In the genomic region with DNA sequence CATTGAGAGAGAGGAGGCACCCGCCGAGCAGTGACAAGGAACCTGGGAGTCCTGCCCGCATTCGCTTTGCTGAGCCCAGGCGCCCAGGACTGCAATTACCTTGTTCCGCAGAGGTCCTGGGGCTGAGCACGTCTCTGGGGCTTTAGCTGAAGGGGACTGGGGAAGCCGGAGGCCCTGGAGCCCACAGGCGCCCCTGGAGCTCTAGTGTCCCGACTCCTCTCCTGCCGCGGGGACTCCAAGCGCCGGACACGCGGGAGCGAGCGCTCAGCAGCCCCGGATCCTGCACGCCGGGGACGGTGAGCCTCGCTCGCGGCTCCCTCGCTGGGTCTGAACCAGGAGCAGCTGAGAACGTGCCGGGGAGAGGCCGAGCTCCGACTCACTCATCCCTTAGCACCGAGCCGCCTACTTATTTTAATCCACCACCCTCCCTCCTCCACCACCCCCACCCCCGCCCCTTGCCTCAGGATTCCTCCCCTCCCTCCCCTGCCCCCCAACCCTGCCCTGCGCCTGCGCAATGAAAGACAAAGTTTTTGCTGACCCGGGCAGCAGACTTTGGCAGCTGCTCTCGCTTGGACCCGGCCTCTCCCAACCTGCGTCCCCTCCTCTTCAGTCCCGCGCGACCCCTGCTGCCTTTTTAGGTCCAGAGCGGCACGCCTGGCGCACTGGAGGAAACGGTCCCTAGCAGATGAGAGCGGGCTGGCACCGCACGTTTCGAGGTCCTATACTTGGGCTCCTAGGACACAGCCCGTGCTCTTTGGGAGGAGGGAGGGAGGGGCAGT, we compare ENCODE assay signal across 1 cellular context.
TF ChIP-seq lines count a peak whose summit lies in the region.

A gene (minus strand): TSS at position 382 of the 779 bp plus-strand sequence. CDS start 4,818 bp downstream, outside the sequence.

TF ChIP-seq in HepG2, 621 proteins besides CTCF, POLR2A, EP300 and RAD21 (continued from another document and continues in another):
- no peak; the same call in 1 of the 2 replicates for TF ChIP-seq ZNF564 (CRISPR knock-in tag; IDR thresholded peaks at IDR 0.05)
- TF ChIP-seq SMARCE1 (IDR thresholded peaks at IDR 0.05; ENCODE audit: borderline replicate concordance) = no peak
- peak; percentile 88; the same call in 1 of the 2 replicates for TF ChIP-seq ZNF761 (CRISPR knock-in tag; conservative IDR thresholded peaks at IDR 0.05)
- TF ChIP-seq ZSCAN29 (CRISPR knock-in tag; conservative IDR thresholded peaks at IDR 0.05) = peak; percentile 68
- TF ChIP-seq ETV5 (CRISPR knock-in tag; IDR thresholded peaks at IDR 0.05; ENCODE audit: borderline replicate concordance) = no peak
- TF ChIP-seq ZNF121 (CRISPR knock-in tag; IDR thresholded peaks at IDR 0.05) = no peak
- no peak for TF ChIP-seq KLF11 (CRISPR knock-in tag; IDR thresholded peaks at IDR 0.05)
- TF ChIP-seq, protein P1, sequence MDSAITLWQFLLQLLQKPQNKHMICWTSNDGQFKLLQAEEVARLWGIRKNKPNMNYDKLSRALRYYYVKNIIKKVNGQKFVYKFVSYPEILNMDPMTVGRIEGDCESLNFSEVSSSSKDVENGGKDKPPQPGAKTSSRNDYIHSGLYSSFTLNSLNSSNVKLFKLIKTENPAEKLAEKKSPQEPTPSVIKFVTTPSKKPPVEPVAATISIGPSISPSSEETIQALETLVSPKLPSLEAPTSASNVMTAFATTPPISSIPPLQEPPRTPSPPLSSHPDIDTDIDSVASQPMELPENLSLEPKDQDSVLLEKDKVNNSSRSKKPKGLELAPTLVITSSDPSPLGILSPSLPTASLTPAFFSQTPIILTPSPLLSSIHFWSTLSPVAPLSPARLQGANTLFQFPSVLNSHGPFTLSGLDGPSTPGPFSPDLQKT (CRISPR knock-in tag; IDR thresholded peaks at IDR 0.05; ENCODE audit: borderline replicate concordance) = no peak
- TF ChIP-seq, protein P2, sequence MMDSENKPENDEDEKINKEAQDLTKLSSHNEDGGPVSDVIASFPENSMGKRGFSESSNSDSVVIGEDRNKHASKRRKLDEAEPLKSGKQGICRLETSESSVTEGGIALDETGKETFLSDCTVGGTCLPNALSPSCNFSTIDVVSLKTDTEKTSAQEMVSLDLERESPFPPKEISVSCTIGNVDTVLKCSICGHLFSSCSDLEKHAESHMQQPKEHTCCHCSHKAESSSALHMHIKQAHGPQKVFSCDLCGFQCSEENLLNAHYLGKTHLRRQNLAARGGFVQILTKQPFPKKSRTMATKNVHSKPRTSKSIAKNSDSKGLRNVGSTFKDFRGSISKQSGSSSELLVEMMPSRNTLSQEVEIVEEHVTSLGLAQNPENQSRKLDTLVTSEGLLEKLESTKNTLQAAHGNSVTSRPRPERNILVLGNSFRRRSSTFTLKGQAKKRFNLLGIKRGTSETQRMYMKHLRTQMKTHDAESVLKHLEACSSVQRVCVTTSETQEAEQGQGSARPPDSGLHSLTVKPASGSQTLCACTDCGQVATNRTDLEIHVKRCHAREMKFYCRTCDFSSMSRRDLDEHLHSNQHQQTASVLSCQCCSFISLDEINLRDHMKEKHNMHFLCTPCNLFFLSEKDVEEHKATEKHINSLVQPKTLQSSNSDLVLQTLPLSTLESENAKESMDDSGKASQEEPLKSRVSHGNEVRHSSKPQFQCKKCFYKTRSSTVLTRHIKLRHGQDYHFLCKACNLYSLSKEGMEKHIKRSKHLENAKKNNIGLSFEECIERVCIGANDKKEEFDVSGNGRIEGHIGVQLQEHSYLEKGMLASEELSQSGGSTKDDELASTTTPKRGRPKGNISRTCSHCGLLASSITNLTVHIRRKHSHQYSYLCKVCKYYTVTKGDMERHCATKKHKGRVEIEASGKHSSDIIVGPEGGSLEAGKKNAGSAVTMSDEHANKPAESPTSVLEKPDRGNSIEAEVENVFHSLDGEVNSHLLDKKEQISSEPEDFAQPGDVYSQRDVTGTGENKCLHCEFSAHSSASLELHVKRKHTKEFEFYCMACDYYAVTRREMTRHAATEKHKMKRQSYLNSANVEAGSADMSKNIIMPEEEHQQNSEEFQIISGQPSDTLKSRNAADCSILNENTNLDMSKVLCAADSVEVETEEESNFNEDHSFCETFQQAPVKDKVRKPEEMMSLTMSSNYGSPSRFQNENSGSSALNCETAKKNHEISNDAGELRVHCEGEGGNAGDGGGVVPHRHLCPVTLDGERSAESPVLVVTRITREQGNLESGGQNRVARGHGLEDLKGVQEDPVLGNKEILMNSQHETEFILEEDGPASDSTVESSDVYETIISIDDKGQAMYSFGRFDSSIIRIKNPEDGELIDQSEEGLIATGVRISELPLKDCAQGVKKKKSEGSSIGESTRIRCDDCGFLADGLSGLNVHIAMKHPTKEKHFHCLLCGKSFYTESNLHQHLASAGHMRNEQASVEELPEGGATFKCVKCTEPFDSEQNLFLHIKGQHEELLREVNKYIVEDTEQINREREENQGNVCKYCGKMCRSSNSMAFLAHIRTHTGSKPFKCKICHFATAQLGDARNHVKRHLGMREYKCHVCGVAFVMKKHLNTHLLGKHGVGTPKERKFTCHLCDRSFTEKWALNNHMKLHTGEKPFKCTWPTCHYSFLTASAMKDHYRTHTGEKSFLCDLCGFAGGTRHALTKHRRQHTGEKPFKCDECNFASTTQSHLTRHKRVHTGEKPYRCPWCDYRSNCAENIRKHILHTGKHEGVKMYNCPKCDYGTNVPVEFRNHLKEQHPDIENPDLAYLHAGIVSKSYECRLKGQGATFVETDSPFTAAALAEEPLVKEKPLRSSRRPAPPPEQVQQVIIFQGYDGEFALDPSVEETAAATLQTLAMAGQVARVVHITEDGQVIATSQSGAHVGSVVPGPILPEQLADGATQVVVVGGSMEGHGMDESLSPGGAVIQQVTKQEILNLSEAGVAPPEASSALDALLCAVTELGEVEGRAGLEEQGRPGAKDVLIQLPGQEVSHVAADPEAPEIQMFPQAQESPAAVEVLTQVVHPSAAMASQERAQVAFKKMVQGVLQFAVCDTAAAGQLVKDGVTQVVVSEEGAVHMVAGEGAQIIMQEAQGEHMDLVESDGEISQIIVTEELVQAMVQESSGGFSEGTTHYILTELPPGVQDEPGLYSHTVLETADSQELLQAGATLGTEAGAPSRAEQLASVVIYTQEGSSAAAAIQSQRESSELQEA (CRISPR knock-in tag; IDR thresholded peaks at IDR 0.05; ENCODE audit: not compliant biosample characterization) = no peak
- no peak for TF ChIP-seq NFRKB (IDR thresholded peaks at IDR 0.05)
- peak; percentile 19; the same call in 1 of the 2 replicates for TF ChIP-seq ZNF768 (CRISPR knock-in tag; IDR thresholded peaks at IDR 0.05)
- no peak for TF ChIP-seq ZNF235 (CRISPR knock-in tag; IDR thresholded peaks at IDR 0.05; ENCODE audit: borderline replicate concordance)
- no peak; the same call in 1 of the 2 replicates for TF ChIP-seq MEIS2 (CRISPR knock-in tag; IDR thresholded peaks at IDR 0.05)
- no peak for TF ChIP-seq ZNF468 (CRISPR knock-in tag; IDR thresholded peaks at IDR 0.05)
- TF ChIP-seq, protein P3, sequence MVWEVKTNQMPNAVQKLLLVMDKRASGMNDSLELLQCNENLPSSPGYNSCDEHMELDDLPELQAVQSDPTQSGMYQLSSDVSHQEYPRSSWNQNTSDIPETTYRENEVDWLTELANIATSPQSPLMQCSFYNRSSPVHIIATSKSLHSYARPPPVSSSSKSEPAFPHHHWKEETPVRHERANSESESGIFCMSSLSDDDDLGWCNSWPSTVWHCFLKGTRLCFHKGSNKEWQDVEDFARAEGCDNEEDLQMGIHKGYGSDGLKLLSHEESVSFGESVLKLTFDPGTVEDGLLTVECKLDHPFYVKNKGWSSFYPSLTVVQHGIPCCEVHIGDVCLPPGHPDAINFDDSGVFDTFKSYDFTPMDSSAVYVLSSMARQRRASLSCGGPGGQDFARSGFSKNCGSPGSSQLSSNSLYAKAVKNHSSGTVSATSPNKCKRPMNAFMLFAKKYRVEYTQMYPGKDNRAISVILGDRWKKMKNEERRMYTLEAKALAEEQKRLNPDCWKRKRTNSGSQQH (CRISPR knock-in tag; IDR thresholded peaks at IDR 0.05; ENCODE audit: low read depth) = no peak
- no peak for TF ChIP-seq RBM22 (optimal IDR thresholded peaks at IDR 0.05; ENCODE audit: low read length)
- no peak for TF ChIP-seq TCF12 (IDR thresholded peaks at IDR 0.05)
- no peak for TF ChIP-seq TCF12 (CRISPR knock-in tag; IDR thresholded peaks at IDR 0.05)
- TF ChIP-seq HNRNPUL1 (IDR thresholded peaks at IDR 0.05; ENCODE audit: low read depth, low read length) = no peak
- TF ChIP-seq CHD2 (IDR thresholded peaks at IDR 0.05; ENCODE audit: low read depth, low read length) = no peak
- TF ChIP-seq, protein P4, sequence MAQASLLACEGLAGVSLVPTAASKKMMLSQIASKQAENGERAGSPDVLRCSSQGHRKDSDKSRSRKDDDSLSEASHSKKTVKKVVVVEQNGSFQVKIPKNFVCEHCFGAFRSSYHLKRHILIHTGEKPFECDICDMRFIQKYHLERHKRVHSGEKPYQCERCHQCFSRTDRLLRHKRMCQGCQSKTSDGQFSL (CRISPR knock-in tag; IDR thresholded peaks at IDR 0.05) = 0 out of 2 replicates have a peak, but pooled peaks have one; percentile 32
- TF ChIP-seq, protein P5, sequence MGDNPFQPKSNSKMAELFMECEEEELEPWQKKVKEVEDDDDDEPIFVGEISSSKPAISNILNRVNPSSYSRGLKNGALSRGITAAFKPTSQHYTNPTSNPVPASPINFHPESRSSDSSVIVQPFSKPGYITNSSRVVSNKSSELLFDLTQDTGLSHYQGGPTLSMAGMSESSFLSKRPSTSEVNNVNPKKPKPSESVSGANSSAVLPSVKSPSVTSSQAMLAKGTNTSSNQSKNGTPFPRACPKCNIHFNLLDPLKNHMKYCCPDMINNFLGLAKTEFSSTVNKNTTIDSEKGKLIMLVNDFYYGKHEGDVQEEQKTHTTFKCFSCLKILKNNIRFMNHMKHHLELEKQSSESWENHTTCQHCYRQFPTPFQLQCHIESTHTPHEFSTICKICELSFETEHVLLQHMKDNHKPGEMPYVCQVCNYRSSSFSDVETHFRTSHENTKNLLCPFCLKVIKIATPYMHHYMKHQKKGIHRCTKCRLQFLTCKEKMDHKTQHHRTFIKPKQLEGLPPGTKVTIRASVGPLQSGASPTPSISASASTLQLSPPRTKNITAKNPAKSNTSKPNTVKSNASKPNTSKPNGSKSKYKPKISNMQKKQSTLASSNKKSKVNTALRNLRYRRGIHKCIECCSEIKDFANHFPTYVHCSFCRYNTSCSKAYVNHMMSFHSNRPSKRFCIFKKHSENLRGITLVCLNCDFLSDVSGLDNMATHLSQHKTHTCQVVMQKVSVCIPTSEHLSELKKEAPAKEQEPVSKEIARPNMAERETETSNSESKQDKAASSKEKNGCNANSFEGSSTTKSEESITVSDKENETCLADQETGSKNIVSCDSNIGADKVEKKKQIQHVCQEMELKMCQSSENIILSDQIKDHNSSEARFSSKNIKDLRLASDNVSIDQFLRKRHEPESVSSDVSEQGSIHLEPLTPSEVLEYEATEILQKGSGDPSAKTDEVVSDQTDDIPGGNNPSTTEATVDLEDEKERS (CRISPR knock-in tag; IDR thresholded peaks at IDR 0.05) = no peak
- no peak for TF ChIP-seq ZNF33A (CRISPR knock-in tag; IDR thresholded peaks at IDR 0.05; ENCODE audit: borderline replicate concordance)
- TF ChIP-seq ZNF777 (CRISPR knock-in tag; IDR thresholded peaks at IDR 0.05) = no peak; the same call in 1 of the 2 replicates
- no peak for TF ChIP-seq PHF20 (CRISPR knock-in tag; IDR thresholded peaks at IDR 0.05)
- no peak for TF ChIP-seq SIX1 (CRISPR knock-in tag; IDR thresholded peaks at IDR 0.05; ENCODE audit: borderline replicate concordance)
- TF ChIP-seq MAFK (conservative IDR thresholded peaks at IDR 0.05 in 1 of 2, IDR thresholded peaks at IDR 0.05 in 1 of 2; ENCODE audit: low read length in 2 of 2) = peak in 1 of 2 experiments; percentile 21; a peak in 1 of 4 replicates
- TF ChIP-seq BRD4 (CRISPR knock-in tag; IDR thresholded peaks at IDR 0.05) = peak; percentile 55; the same call in 1 of the 2 replicates
- TF ChIP-seq ZNF253 (CRISPR knock-in tag; IDR thresholded peaks at IDR 0.05; ENCODE audit: borderline replicate concordance) = 0 out of 2 replicates have a peak, but pooled peaks have one; percentile 29
- no peak for TF ChIP-seq ZNF569 (CRISPR knock-in tag; IDR thresholded peaks at IDR 0.05; ENCODE audit: borderline replicate concordance)
- no peak for TF ChIP-seq FOXJ3 (CRISPR knock-in tag; IDR thresholded peaks at IDR 0.05; ENCODE audit: borderline replicate concordance)
- TF ChIP-seq PHF8 (CRISPR knock-in tag; IDR thresholded peaks at IDR 0.05) = 0 out of 2 replicates have a peak, but pooled peaks have one; percentile 15
- TF ChIP-seq ZNF234 (CRISPR knock-in tag; conservative IDR thresholded peaks at IDR 0.05) = no peak
- no peak for TF ChIP-seq ZNF782 (CRISPR knock-in tag; IDR thresholded peaks at IDR 0.05; ENCODE audit: borderline replicate concordance)
- TF ChIP-seq ZNF556 (CRISPR knock-in tag; IDR thresholded peaks at IDR 0.05; ENCODE audit: borderline replicate concordance) = 0 out of 2 replicates have a peak, but pooled peaks have one; percentile 58
- TF ChIP-seq SRY (CRISPR knock-in tag; IDR thresholded peaks at IDR 0.05) = peak; percentile 80; the same call in 1 of the 2 replicates
- TF ChIP-seq ZNF547 (CRISPR knock-in tag; IDR thresholded peaks at IDR 0.05) = no peak
- no peak for TF ChIP-seq NBN (conservative IDR thresholded peaks at IDR 0.05)
- TF ChIP-seq ZFP62 (CRISPR knock-in tag; IDR thresholded peaks at IDR 0.05) = no peak
- no peak for TF ChIP-seq ZNF136 (CRISPR knock-in tag; IDR thresholded peaks at IDR 0.05; ENCODE audit: low read depth)
- TF ChIP-seq SIX4 (CRISPR knock-in tag; IDR thresholded peaks at IDR 0.05) = no peak
- 0 out of 2 replicates have a peak, but pooled peaks have one; percentile 19 for TF ChIP-seq ZSCAN22 (CRISPR knock-in tag; IDR thresholded peaks at IDR 0.05)
- TF ChIP-seq GATA4 (IDR thresholded peaks at IDR 0.05; ENCODE audit: borderline replicate concordance, low read depth) = no peak
- no peak for TF ChIP-seq KAT8 (CRISPR knock-in tag; IDR thresholded peaks at IDR 0.05)
- TF ChIP-seq, protein P6, sequence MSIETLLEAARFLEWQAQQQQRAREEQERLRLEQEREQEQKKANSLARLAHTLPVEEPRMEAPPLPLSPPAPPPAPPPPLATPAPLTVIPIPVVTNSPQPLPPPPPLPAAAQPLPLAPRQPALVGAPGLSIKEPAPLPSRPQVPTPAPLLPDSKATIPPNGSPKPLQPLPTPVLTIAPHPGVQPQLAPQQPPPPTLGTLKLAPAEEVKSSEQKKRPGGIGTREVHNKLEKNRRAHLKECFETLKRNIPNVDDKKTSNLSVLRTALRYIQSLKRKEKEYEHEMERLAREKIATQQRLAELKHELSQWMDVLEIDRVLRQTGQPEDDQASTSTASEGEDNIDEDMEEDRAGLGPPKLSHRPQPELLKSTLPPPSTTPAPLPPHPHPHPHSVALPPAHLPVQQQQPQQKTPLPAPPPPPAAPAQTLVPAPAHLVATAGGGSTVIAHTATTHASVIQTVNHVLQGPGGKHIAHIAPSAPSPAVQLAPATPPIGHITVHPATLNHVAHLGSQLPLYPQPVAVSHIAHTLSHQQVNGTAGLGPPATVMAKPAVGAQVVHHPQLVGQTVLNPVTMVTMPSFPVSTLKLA (IDR thresholded peaks at IDR 0.05) = no peak
- TF ChIP-seq ZFX (CRISPR knock-in tag; IDR thresholded peaks at IDR 0.05; ENCODE audit: low read depth) = peak; percentile 61; the same call in 1 of the 2 replicates
- TF ChIP-seq KAT7 (CRISPR knock-in tag; IDR thresholded peaks at IDR 0.05; ENCODE audit: borderline replicate concordance) = no peak
- TF ChIP-seq EZH2 (conservative IDR thresholded peaks at IDR 0.05; ENCODE audit: low read depth, low read length) = no peak
- TF ChIP-seq ELF4 (CRISPR knock-in tag; IDR thresholded peaks at IDR 0.05; ENCODE audit: borderline replicate concordance) = no peak
- TF ChIP-seq ZNF773 (CRISPR knock-in tag; IDR thresholded peaks at IDR 0.05; ENCODE audit: borderline replicate concordance) = no peak
- TF ChIP-seq, protein P7, sequence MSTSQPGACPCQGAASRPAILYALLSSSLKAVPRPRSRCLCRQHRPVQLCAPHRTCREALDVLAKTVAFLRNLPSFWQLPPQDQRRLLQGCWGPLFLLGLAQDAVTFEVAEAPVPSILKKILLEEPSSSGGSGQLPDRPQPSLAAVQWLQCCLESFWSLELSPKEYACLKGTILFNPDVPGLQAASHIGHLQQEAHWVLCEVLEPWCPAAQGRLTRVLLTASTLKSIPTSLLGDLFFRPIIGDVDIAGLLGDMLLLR (CRISPR knock-in tag; IDR thresholded peaks at IDR 0.05) = no peak
